In the genomic region with DNA sequence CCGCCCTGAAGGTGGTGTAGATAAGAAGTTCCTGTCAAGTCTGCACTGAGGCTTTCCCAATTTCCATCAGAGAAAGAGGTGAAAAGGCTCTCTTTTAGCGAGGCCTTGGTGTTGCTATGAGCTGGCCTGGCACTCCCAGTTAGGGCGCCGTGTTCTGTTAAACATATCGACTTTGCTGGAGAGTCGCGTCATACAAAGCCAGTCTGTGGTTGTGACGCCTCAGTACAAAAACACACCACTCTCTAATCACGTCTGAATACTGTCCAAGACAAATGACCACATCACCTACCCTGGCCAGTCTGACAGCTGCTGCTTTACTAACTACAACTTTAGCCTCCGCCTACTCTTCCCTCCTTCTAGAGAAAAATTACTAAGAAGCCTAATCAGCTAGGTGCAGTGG, we compare ENCODE assay signal across 24 cellular contexts.
"Had no signal": no experiment of that assay in that cellular context is flagged by ENCODE, and none has a peak within 500 bp of the region (broad histone marks: within the 10 kb centered on the region; RNA-seq: fewer than 3 reads in every experiment).

No MANE protein-coding gene starts in this region.

- DNase-seq: cerebellar nuclear complex; dermis blood vessel endothelial cell; erythroblast; foreskin melanocyte; head of caudate nucleus; left colon; left ventricle myocardium superior; mesenchymal stem cell; midbrain; naive B cell; occipital lobe; posterior cingulate gyrus; sigmoid colon; small intestine; stimulated activated CD4-positive, alpha-beta T cell treated with anti-CD3 and anti-CD28 coated beads, Interleukin-12 subunit alpha, Interleukin-12 subunit beta, amount 100 ng/mL, for 4 hours; stimulated activated naive CD4-positive, alpha-beta T cell treated with Interleukin-2 at 50 U/mL for 16 hours; upper lobe of right lung had no signal

- H3K27me3 ChIP-seq: hepatocyte, sigmoid colon, suprapubic skin, upper lobe of right lung, vagina had no signal

- H3K79me2 ChIP-seq: hepatocyte had no signal

- H3K4me1 ChIP-seq: sigmoid colon, suprapubic skin, tibial nerve, upper lobe of right lung, vagina had no signal

- H3K4me2 ChIP-seq: hepatocyte had no signal

- H3K27ac ChIP-seq: hepatocyte, sigmoid colon, suprapubic skin, tibial nerve, upper lobe of right lung, vagina had no signal

- H3K9me3 ChIP-seq: sigmoid colon, suprapubic skin, tibial nerve, upper lobe of right lung, vagina had no signal

- H2AFZ ChIP-seq: hepatocyte had no signal

- H3K4me3 ChIP-seq: hepatocyte, lung, sigmoid colon, suprapubic skin, tibial nerve, upper lobe of right lung, vagina had no signal

- ATAC-seq: left colon, left ventricle myocardium superior, upper lobe of right lung had no signal

- FAIRE-seq: colon, endothelial cell of umbilical vein, small intestine had no signal

- H3K36me3 ChIP-seq: sigmoid colon, suprapubic skin, tibial nerve, upper lobe of right lung, vagina had no signal
